ENCODE assay signal across 17 cellular contexts in the genomic region with DNA sequence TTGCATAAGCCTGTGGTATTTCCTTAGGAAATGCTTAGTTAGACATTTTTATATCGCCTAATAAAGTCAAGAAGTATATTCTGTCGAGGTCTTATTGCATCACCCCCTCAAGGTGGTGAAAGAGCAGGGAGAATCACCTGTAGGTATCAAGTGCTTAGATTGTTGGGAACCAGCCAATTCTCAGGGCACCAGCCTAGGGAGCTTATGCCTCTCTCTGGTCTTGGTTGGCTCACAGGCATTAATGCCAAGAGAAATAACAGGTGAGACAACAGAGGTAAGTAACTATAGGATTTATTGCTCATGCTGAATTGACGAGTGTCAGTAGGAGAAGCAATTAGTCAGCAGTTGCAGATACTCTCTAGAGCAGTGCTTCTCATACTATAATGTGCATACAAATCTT.
DNase-seq lines count a peak whose midpoint lies in the region; ATAC-seq, FAIRE-seq and TF ChIP-seq lines count a peak whose summit lies in the region.
"Had no signal": no experiment of that assay in that cellular context is flagged by ENCODE, and none has a peak within 500 bp of the region (broad histone marks: within the 10 kb centered on the region; RNA-seq: fewer than 3 reads in every experiment).

No MANE protein-coding gene starts in this region.

- no peaks in the 10 kb centered on the region for H4K20me1 ChIP-seq in HepG2 (ENCODE audit: insufficient read depth, low read length)

- no peak for TF ChIP-seq EP300 in HepG2 (IDR thresholded peaks at IDR 0.05; ENCODE audit: low read depth in 2 of 2, low read length in 2 of 2)
- TF ChIP-seq EP300 in HepG2 (CRISPR knock-in tag; IDR thresholded peaks at IDR 0.05; ENCODE audit: borderline replicate concordance): no peak

- DNase-seq in HepG2 (ENCODE audit: low spot score): no peak
- DNase-seq in right lobe of liver: no peak
- DNase-seq in NCI-H2196 treated with DMSO at 0.1 percent for 48 hours (lab: John Stamatoyannopoulos, UW; ENCODE audit: unreplicated experiment): peak; percentile 28
- peak; percentile 43 to 44 for DNase-seq in SHP77 (lab: John Stamatoyannopoulos, UW)
- DNase-seq in stimulated activated CD8-positive, alpha-beta memory T cell treated with anti-CD3 and anti-CD28 coated beads, Interleukin-4, amount 100 ng/mL, for 48 hours: no peak
- DNase-seq: COR-L47, DND-41, GDM1, IMR-90, NCI-H1436 treated with DMSO at 0.1 percent for 48 hours, NCI-H774 had no signal

- 3% methylated on average over 3 of the region's 3 CpGs for WGBS in HepG2 (ENCODE audit: low lambda C conversion rate)
- 40% methylated on average over 3 of the region's 3 CpGs for WGBS in right lobe of liver (ENCODE audit: insufficient coverage, low coverage, low lambda C conversion rate, missing lambda C conversion rate)

- TF ChIP-seq POLR2A in HepG2 (IDR thresholded peaks at IDR 0.05; ENCODE audit: insufficient read depth in 1 of 2, low read depth in 2 of 2, low read length in 2 of 2) (no peak), right lobe of liver (IDR thresholded peaks at IDR 0.05) (no peak)

- no peak overlapping the region for H3K4me2 ChIP-seq in HepG2 (ENCODE audit: low read depth, low read length)
- H3K4me2 ChIP-seq: A549 had no signal

- H3K4me3 ChIP-seq in HepG2 (replicated peaks in 1 of 3; ENCODE audit: insufficient read depth in 1 of 3, low read depth in 2 of 3, low read length in 3 of 3) (no peak overlapping the region), right lobe of liver (no peak overlapping the region)
- H3K4me3 ChIP-seq: A549, HAP-1, SJSA1 had no signal

- FAIRE-seq in HepG2 (lab: Jason Lieb, UNC): no peak
- FAIRE-seq: A549, GM12892 had no signal

- no peak overlapping the region for H3K27ac ChIP-seq in HepG2 (ENCODE audit: extremely low read length, insufficient read depth, low read length)
- H3K27ac ChIP-seq in right lobe of liver: no peak overlapping the region
- H3K27ac ChIP-seq: A549, SJSA1 had no signal

- no peaks in the 10 kb centered on the region for H3K79me2 ChIP-seq in HepG2 (ENCODE audit: insufficient read depth, low read length)

- no peaks in the 10 kb centered on the region for H3K27me3 ChIP-seq in HepG2 (ENCODE audit: control insufficient read depth in 1 of 2, insufficient read depth in 2 of 2, low read length in 2 of 2)
- no peaks in the 10 kb centered on the region for H3K27me3 ChIP-seq in right lobe of liver
- H3K27me3 ChIP-seq: SJSA1 had no signal

- no TSS peak for BruUV-seq in HepG2 (replicated peaks; lab: Mats Ljungman, UMichigan)

- intact Hi-C loops in HepG2 (cut with micrococcal nuclease; ENCODE audit: unreplicated experiment) (no loop called here), right lobe of liver (cut with DNase I) (no loop called here)

- ATAC-seq in HepG2 (no peak), right lobe of liver (no peak), HG03097 (IDR thresholded peaks at IDR 0.05; ENCODE audit: low FRiP score, unreplicated experiment) (no peak), HG03135 (IDR thresholded peaks at IDR 0.05; ENCODE audit: unreplicated experiment) (no peak)
- ATAC-seq: A549 had no signal

- H2AFZ ChIP-seq in HepG2 (ENCODE audit: low read length): no peak overlapping the region

- in situ Hi-C loops in HepG2 (cut with HindIII; ENCODE audit: extremely low pct_ligation_motif_present, low pct_unique_long_range_greater_than_20kb): no loop called here

- no peaks in the 10 kb centered on the region for H3K4me1 ChIP-seq in HepG2 (ENCODE audit: insufficient read depth, low read length)
- no peaks in the 10 kb centered on the region for H3K4me1 ChIP-seq in right lobe of liver
- H3K4me1 ChIP-seq: A549, HAP-1, SJSA1 had no signal

- H3K9me3 ChIP-seq in HepG2 (ENCODE audit: low read length) (peaks cover 13% of the 10 kb centered on the region), right lobe of liver (no peaks in the 10 kb centered on the region)
- H3K9me3 ChIP-seq: HAP-1, SJSA1 had no signal

- H3K9ac ChIP-seq in HepG2 (ENCODE audit: insufficient read depth, low read depth, low read length): no peak overlapping the region

- TF ChIP-seq CTCF in HepG2 (CRISPR knock-in tag; IDR thresholded peaks at IDR 0.05) (no peak), right lobe of liver (IDR thresholded peaks at IDR 0.05) (no peak)

- H3K36me3 ChIP-seq in HepG2 (replicated peaks in 1 of 2; ENCODE audit: control insufficient read depth in 1 of 2, insufficient read depth in 2 of 2, low read length in 2 of 2): no peaks in the 10 kb centered on the region
- H3K36me3 ChIP-seq in right lobe of liver: no peaks in the 10 kb centered on the region
- H3K36me3 ChIP-seq: HAP-1, SJSA1 had no signal

- CTCF ChIA-PET in HepG2 (lab: Yijun Ruan, JAX; ENCODE audit: low intra/inter-chr PET ratio, low total read pairs): no interaction called here

- no peak for TF ChIP-seq RAD21 in HepG2 (CRISPR knock-in tag; IDR thresholded peaks at IDR 0.05)

- POLR2A ChIA-PET in HepG2 (lab: Yijun Ruan, JAX): no interaction called here

TF ChIP-seq in HepG2, 621 proteins besides CTCF, POLR2A, EP300 and RAD21:
- TF ChIP-seq CEBPB (IDR thresholded peaks at IDR 0.05; ENCODE audit: borderline replicate concordance, low read depth, low read length) (0 out of 2 replicates have a peak, but pooled peaks have one; percentile 48), RAD51 (IDR thresholded peaks at IDR 0.05; ENCODE audit: borderline replicate concordance) (no peak), ZNF34 (CRISPR knock-in tag; IDR thresholded peaks at IDR 0.05; ENCODE audit: borderline replicate concordance) (no peak)

Comparison
In these comparisons a context has a peak if more than half of its experiments do, and no peak if none do; other contexts are left out.
1. DNase-seq: peak in NCI-H2196 treated with DMSO at 0.1 percent for 48 hours (single experiment) and SHP77 (2 of 2); none in HepG2 (single experiment), right lobe of liver (0 of 3) and stimulated activated CD8-positive, alpha-beta memory T cell treated with anti-CD3 and anti-CD28 coated beads, Interleukin-4, amount 100 ng/mL, for 48 hours (single experiment).